In the genomic region with DNA sequence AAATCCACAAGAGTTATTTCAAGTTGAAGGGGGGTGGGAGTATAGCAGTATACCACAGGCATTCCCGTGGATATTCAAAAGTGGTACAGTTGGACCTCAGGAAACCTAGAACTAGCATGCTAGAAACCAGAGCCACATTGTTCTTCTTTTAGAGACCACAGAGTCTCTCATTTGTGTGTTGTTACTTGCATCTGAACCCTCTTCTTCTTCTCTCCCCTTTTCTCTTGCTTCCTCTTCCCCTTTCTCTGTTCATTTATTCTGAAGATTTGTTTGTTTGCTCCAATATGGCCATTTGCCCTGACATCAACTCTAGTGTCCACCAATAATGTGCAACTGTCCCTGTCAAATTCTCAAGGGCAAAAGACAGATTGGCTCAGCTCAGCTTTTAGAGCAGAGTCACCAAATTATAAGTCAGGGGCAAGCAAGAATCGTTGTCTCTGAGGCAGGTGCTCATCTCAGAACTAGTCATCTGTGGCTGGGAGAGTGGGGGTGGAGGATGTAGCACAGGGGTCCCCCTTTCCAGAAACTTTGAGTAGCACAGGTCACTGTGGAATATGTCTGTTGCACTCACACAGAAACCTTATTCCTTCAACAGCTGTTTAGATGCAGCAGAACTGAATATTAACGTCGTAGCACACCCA, we compare ENCODE assay signal across 25 cellular contexts.
DNase-seq lines count a peak whose midpoint lies in the region; ATAC-seq, FAIRE-seq and TF ChIP-seq lines count a peak whose summit lies in the region.
"Had no signal": no experiment of that assay in that cellular context is flagged by ENCODE, and none has a peak within 500 bp of the region (broad histone marks: within the 10 kb centered on the region; RNA-seq: fewer than 3 reads in every experiment).

No MANE protein-coding gene starts in this region.

- WGBS in thyroid gland, 2 donors = 50 to 65% methylated on average over 4 of the region's 4 CpGs

- H3K9ac ChIP-seq in keratinocyte (ENCODE audit: control insufficient read depth, extremely low read depth, insufficient read depth, low read length) = no peak overlapping the region

- TF ChIP-seq POLR2A in thyroid gland (IDR thresholded peaks at IDR 0.05) = no peak

- H3K4me1 Mint-ChIP-seq in natural killer cell treated with Interleukin-12 subunit alpha and Interleukin-12 subunit beta and Interleukin-15 and Interleukin-18, amount 100 ng/mL, for 72 hours (ENCODE audit: low read depth in 2 of 2) = peaks cover 11 to 25% of the 10 kb centered on the region in 2 donors

- no peak overlapping the region for H3K27ac ChIP-seq in keratinocyte (ENCODE audit: control insufficient read depth, insufficient read depth, low read length)
- H3K27ac ChIP-seq in thyroid gland = no peak overlapping the region
- H3K27ac ChIP-seq: brain microvascular endothelial cell, C4-2B, HL-60, right lobe of liver, RWPE1 had no signal

- H3K9me1 ChIP-seq in keratinocyte (ENCODE audit: control insufficient read depth, extremely low read depth, insufficient read depth, low read length) = no peaks in the 10 kb centered on the region

- H3K27me3 Mint-ChIP-seq in natural killer cell treated with Interleukin-12 subunit alpha and Interleukin-12 subunit beta and Interleukin-15 and Interleukin-18, amount 100 ng/mL, for 72 hours = peaks cover 19 to 22% of the 10 kb centered on the region in 2 donors

- peak; percentile 40 to 43 for DNase-seq in Kasumi-1 (lab: John Stamatoyannopoulos, UW)
- no peak for DNase-seq in keratinocyte (ENCODE audit: low read depth, low spot score)
- no peak for DNase-seq in cerebellar cortex (ENCODE audit: low spot score)
- DNase-seq in natural killer cell treated with Interleukin-12 subunit alpha and Interleukin-12 subunit beta and Interleukin-15 and Interleukin-18, amount 100 ng/mL, for 72 hours (ENCODE audit: low spot score) = no peak
- DNase-seq in thyroid gland = no peak
- DNase-seq: activated CD4-positive, CD25-positive, alpha-beta regulatory T cell; activated naive CD4-positive, alpha-beta T cell treated with anti-CD3 and anti-CD28 coated beads, Interleukin-2, amount 50 U/mL, for 16 hours; brain microvascular endothelial cell; DND-41; H9; islet precursor cell; NCI-H1105; NCI-H2171; NCI-H774; nucleus accumbens; right lobe of liver; stimulated activated CD4-positive, alpha-beta T cell treated with anti-CD3 and anti-CD28 coated beads, Interleukin-2, amount 100 ng/mL, for 24 hours; T-cell had no signal

- peaks cover 13% of the 10 kb centered on the region for H3K4me1 ChIP-seq in keratinocyte (ENCODE audit: control insufficient read depth, extremely low read depth, insufficient read depth, low read length)
- peaks cover 21 to 29% of the 10 kb centered on the region in 2 donors for H3K4me1 ChIP-seq in thyroid gland
- H3K4me1 ChIP-seq: right lobe of liver had no signal

- peak overlapping the region in 1 of 2 donors; percentile 7 for H3K27ac Mint-ChIP-seq in natural killer cell treated with Interleukin-12 subunit alpha and Interleukin-12 subunit beta and Interleukin-15 and Interleukin-18, amount 100 ng/mL, for 72 hours
- H3K27ac Mint-ChIP-seq: T-cell had no signal

- intact Hi-C loops in thyroid gland (cut with DNase I) = no loop called here

- H3K36me3 ChIP-seq in keratinocyte (ENCODE audit: control insufficient read depth in 2 of 2, extremely low read depth in 1 of 2, insufficient read depth in 2 of 2, low read length in 2 of 2) (no peaks in the 10 kb centered on the region), thyroid gland (no peaks in the 10 kb centered on the region)
- H3K36me3 ChIP-seq: brain microvascular endothelial cell, right lobe of liver had no signal

- ATAC-seq in GM18909 (IDR thresholded peaks at IDR 0.05; ENCODE audit: poor library complexity, unreplicated experiment) (peak; percentile 37), GM21717 (IDR thresholded peaks at IDR 0.05; ENCODE audit: unreplicated experiment) (peak; percentile 47)
- no peak for ATAC-seq in natural killer cell treated with Interleukin-12 subunit alpha and Interleukin-12 subunit beta and Interleukin-15 and Interleukin-18, amount 100 ng/mL, for 72 hours
- ATAC-seq: K562, right lobe of liver, T-cell had no signal

- TF ChIP-seq CTCF in keratinocyte (optimal IDR thresholded peaks at IDR 0.05 in 1 of 3, IDR thresholded peaks at IDR 0.05 in 1 of 3, conservative IDR thresholded peaks at IDR 0.05 in 1 of 3; ENCODE audit: extremely low read depth in 1 of 3, insufficient read depth in 2 of 3, low read length in 3 of 3) = no peak
- no peak for TF ChIP-seq CTCF in thyroid gland (IDR thresholded peaks at IDR 0.05)

- no peak overlapping the region for H2AFZ ChIP-seq in keratinocyte (ENCODE audit: control insufficient read depth, low read length)

- no peaks in the 10 kb centered on the region for H3K9me3 Mint-ChIP-seq in natural killer cell treated with Interleukin-12 subunit alpha and Interleukin-12 subunit beta and Interleukin-15 and Interleukin-18, amount 100 ng/mL, for 72 hours
- H3K9me3 Mint-ChIP-seq: H9, mesothelial cell of epicardium, T-cell had no signal

- H3K27me3 ChIP-seq in keratinocyte (ENCODE audit: control insufficient read depth, extremely low read depth, insufficient read depth, low read length) (no peaks in the 10 kb centered on the region), thyroid gland (no peaks in the 10 kb centered on the region)
- H3K27me3 ChIP-seq: brain microvascular endothelial cell, right lobe of liver had no signal

- H3K4me3 ChIP-seq in keratinocyte (ENCODE audit: control insufficient read depth in 2 of 3, extremely low read depth in 1 of 3, insufficient read depth in 2 of 3, low read depth in 1 of 3, low read length in 3 of 3) = no peak overlapping the region
- H3K4me3 ChIP-seq in thyroid gland (replicated peaks in 1 of 3) = no peak overlapping the region
- H3K4me3 ChIP-seq: K562, right lobe of liver had no signal

- H3K4me3 Mint-ChIP-seq in natural killer cell treated with Interleukin-12 subunit alpha and Interleukin-12 subunit beta and Interleukin-15 and Interleukin-18, amount 100 ng/mL, for 72 hours = no peak overlapping the region
- H3K4me3 Mint-ChIP-seq: H9, mesothelial cell of epicardium, T-cell had no signal

- H3K36me3 Mint-ChIP-seq in natural killer cell treated with Interleukin-12 subunit alpha and Interleukin-12 subunit beta and Interleukin-15 and Interleukin-18, amount 100 ng/mL, for 72 hours = no peaks in the 10 kb centered on the region
- H3K36me3 Mint-ChIP-seq: mesothelial cell of epicardium, T-cell had no signal

- H4K20me1 ChIP-seq in keratinocyte (ENCODE audit: control insufficient read depth, extremely low read depth, insufficient read depth, low read length) = no peaks in the 10 kb centered on the region

- peak; percentile 9 for FAIRE-seq in keratinocyte (lab: Jason Lieb, UNC)
- FAIRE-seq: K562 had no signal

- dilution Hi-C loops in keratinocyte (cut with MboI; ENCODE audit: extremely low pct_ligation_motif_present, low sequenced_read_pairs) = no loop called here

- no peaks in the 10 kb centered on the region for H3K9me3 ChIP-seq in keratinocyte (ENCODE audit: control insufficient read depth, low read depth, low read length)
- H3K9me3 ChIP-seq in thyroid gland = no peaks in the 10 kb centered on the region
- H3K9me3 ChIP-seq: right lobe of liver had no signal

- no peaks in the 10 kb centered on the region for H3K79me2 ChIP-seq in keratinocyte (ENCODE audit: control insufficient read depth, insufficient read depth, low read length)

- H3K4me2 ChIP-seq in keratinocyte (ENCODE audit: control insufficient read depth, extremely low read depth, insufficient read depth, low read depth, low read length) = no peak overlapping the region

Comparison
In these comparisons a context has a peak if more than half of its experiments do, and no peak if none do; other contexts are left out.
1. ATAC-seq: peak in GM18909 (single experiment) and GM21717 (single experiment); none in natural killer cell treated with Interleukin-12 subunit alpha and Interleukin-12 subunit beta and Interleukin-15 and Interleukin-18, amount 100 ng/mL, for 72 hours (0 of 2).
2. DNase-seq: peak in Kasumi-1 (2 of 2); none in keratinocyte (single experiment), cerebellar cortex (single experiment), natural killer cell treated with Interleukin-12 subunit alpha and Interleukin-12 subunit beta and Interleukin-15 and Interleukin-18, amount 100 ng/mL, for 72 hours (single experiment) and thyroid gland (0 of 2).